Comparison of ENCODE assay signal across 14 cellular contexts in the genomic region with DNA sequence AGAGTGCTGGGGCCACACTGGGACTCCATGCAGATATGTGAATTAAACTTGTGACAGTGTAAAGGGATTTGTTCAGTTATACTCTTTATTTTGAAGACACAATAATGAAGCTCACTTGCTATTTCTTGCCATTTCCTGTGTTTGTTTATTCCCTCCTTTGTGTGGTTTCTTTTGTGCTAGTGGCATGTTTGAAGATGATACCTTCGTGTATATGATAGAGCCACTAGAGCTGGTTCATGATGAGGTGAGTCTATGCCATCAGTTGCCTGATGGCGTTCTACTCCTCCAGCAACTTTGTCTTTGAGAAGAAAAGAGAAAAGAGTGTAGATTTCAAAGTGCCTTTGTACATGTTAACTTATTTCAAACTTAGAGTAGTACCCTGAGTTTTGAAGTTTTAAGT.
DNase-seq lines count a peak whose midpoint lies in the region; ATAC-seq and TF ChIP-seq lines count a peak whose summit lies in the region.
"Had no signal": no experiment of that assay in that cellular context is flagged by ENCODE, and none has a peak within 500 bp of the region (broad histone marks: within the 10 kb centered on the region; RNA-seq: fewer than 3 reads in every experiment).

No MANE protein-coding gene starts in this region.

- DNase-seq in CD4-positive, alpha-beta T cell, result no peak
- no peak for DNase-seq in CD8-positive, alpha-beta T cell
- peak in 1 of 34 experiments; percentile 27 for DNase-seq in T-cell
- no peak for DNase-seq in nephron progenitor cell
- no peak for DNase-seq in SKM-1 treated with dmso at 0.1 percent for 144 hours (lab: John Stamatoyannopoulos, UW; ENCODE audit: unreplicated experiment)
- no peak for DNase-seq in UCSD-AML1 (lab: John Stamatoyannopoulos, UW; ENCODE audit: unreplicated experiment)
- no peak for DNase-seq in OCI-LY7 (ENCODE audit: low spot score)
- DNase-seq: C1 segment of cervical spinal cord; Caco-2; CD8-positive, alpha-beta memory T cell; GOT3; H9 had no signal

- H4K20me1 ChIP-seq in OCI-LY7 (ENCODE audit: insufficient read depth, low read length), result no peaks in the 10 kb centered on the region

- H3K36me3 Mint-ChIP-seq in CD4-positive, alpha-beta T cell (ENCODE audit: low read depth), result no peaks in the 10 kb centered on the region
- H3K36me3 Mint-ChIP-seq in CD8-positive, alpha-beta T cell, result no peaks in the 10 kb centered on the region
- H3K36me3 Mint-ChIP-seq in T-cell (no peaks in the 10 kb centered on the region), nephron progenitor cell (ENCODE audit: low read depth) (peaks cover 4% of the 10 kb centered on the region)

- H2AFZ ChIP-seq in OCI-LY7 (ENCODE audit: low read length), result no peak overlapping the region

- no TSS peak for BruUV-seq in OCI-LY7 (replicated peaks; lab: Mats Ljungman, UMichigan)

- H3K27ac ChIP-seq in CD4-positive, alpha-beta T cell (ENCODE audit: low read depth, low read length), result no peak overlapping the region
- H3K27ac ChIP-seq in CD8-positive, alpha-beta T cell (ENCODE audit: low read depth, low read length), result no peak overlapping the region
- no peak overlapping the region for H3K27ac ChIP-seq in OCI-LY7 (ENCODE audit: low read depth, low read length, poor library complexity, severe bottlenecking)

- no peak overlapping the region for H3K4me3 ChIP-seq in CD8-positive, alpha-beta T cell (ENCODE audit: low read depth, low read length)
- no peak overlapping the region for H3K4me3 ChIP-seq in OCI-LY7 (ENCODE audit: low read depth, low read length, poor library complexity, severe bottlenecking)

- H3K9me3 ChIP-seq in CD4-positive, alpha-beta T cell (ENCODE audit: control insufficient read depth, low read length), result no peaks in the 10 kb centered on the region
- H3K9me3 ChIP-seq in CD8-positive, alpha-beta T cell (ENCODE audit: low read length), result no peaks in the 10 kb centered on the region
- no peaks in the 10 kb centered on the region for H3K9me3 ChIP-seq in OCI-LY7 (ENCODE audit: low read length)
- H3K9me3 ChIP-seq: Caco-2 had no signal

- no peaks in the 10 kb centered on the region for H3K79me2 ChIP-seq in OCI-LY7 (ENCODE audit: insufficient read depth, low read depth, low read length)

- no peaks in the 10 kb centered on the region for H3K27me3 Mint-ChIP-seq in CD4-positive, alpha-beta T cell
- H3K27me3 Mint-ChIP-seq in CD8-positive, alpha-beta T cell (ENCODE audit: low read depth), result no peaks in the 10 kb centered on the region
- H3K27me3 Mint-ChIP-seq in T-cell (no peaks in the 10 kb centered on the region), nephron progenitor cell (ENCODE audit: low read depth, poor library complexity) (peaks cover 2% of the 10 kb centered on the region)
- H3K27me3 Mint-ChIP-seq: B cell had no signal

- no peaks in the 10 kb centered on the region for H3K4me1 ChIP-seq in CD8-positive, alpha-beta T cell (ENCODE audit: insufficient read depth, low read length)
- no peaks in the 10 kb centered on the region for H3K4me1 ChIP-seq in OCI-LY7 (ENCODE audit: insufficient read depth, low read length, poor library complexity, severe bottlenecking)
- H3K4me1 ChIP-seq: Caco-2 had no signal

- peak overlapping the region; percentile 19 for H3K27ac Mint-ChIP-seq in CD4-positive, alpha-beta T cell
- no peak overlapping the region for H3K27ac Mint-ChIP-seq in CD8-positive, alpha-beta T cell
- H3K27ac Mint-ChIP-seq in T-cell (peak overlapping the region; percentile 30 to 40), nephron progenitor cell (peak overlapping the region; percentile 58)
- H3K27ac Mint-ChIP-seq: B cell, H9 had no signal

- no peak overlapping the region for H3K4me2 ChIP-seq in OCI-LY7 (ENCODE audit: low read length)

- H3K4me1 Mint-ChIP-seq in CD4-positive, alpha-beta T cell (ENCODE audit: low read depth), result peaks cover 19% of the 10 kb centered on the region
- peaks cover 5% of the 10 kb centered on the region for H3K4me1 Mint-ChIP-seq in CD8-positive, alpha-beta T cell (ENCODE audit: low read depth)
- peaks cover 7 to 18% (median 15%) of the 10 kb centered on the region in 3 donors for H3K4me1 Mint-ChIP-seq in T-cell
- H3K4me1 Mint-ChIP-seq in nephron progenitor cell, result no peaks in the 10 kb centered on the region
- H3K4me1 Mint-ChIP-seq: B cell, H9 had no signal

- H3K4me3 Mint-ChIP-seq in CD4-positive, alpha-beta T cell, result no peak overlapping the region
- H3K4me3 Mint-ChIP-seq in CD8-positive, alpha-beta T cell, result no peak overlapping the region
- no peak overlapping the region for H3K4me3 Mint-ChIP-seq in T-cell
- no peak overlapping the region for H3K4me3 Mint-ChIP-seq in nephron progenitor cell
- H3K4me3 Mint-ChIP-seq: B cell; CD8-positive, alpha-beta memory T cell; H9 had no signal

- ATAC-seq in CD4-positive, alpha-beta T cell (ENCODE audit: poor library complexity), result peak; percentile 94
- ATAC-seq in CD8-positive, alpha-beta T cell, result peak; percentile 26
- ATAC-seq in T-cell (replicated peaks in 1 of 4), result peak; percentile 61 to 91 (median 71)
- ATAC-seq: HepG2 had no signal

- intact Hi-C loops in CD4-positive, alpha-beta T cell (cut with DNase I, micrococcal nuclease), result loop anchor here in 1 of 2 experiments (2.0 kb wide), 1 partner anchor 14 kb away; no protein-coding TSS in a partner anchor
- intact Hi-C loops in CD8-positive, alpha-beta T cell (cut with DNase I, micrococcal nuclease), result no loop called here
- intact Hi-C loops in OCI-LY7 (cut with micrococcal nuclease; ENCODE audit: unreplicated experiment), result no loop called here

- no peaks in the 10 kb centered on the region for H3K9me2 ChIP-seq in OCI-LY7 (ENCODE audit: insufficient read depth, low read length)

- no peaks in the 10 kb centered on the region for H3K36me3 ChIP-seq in CD8-positive, alpha-beta T cell (ENCODE audit: insufficient read depth, low read length)
- H3K36me3 ChIP-seq in OCI-LY7 (ENCODE audit: insufficient read depth, low read length), result no peaks in the 10 kb centered on the region

- no peak for TF ChIP-seq CTCF in CD4-positive, alpha-beta T cell (IDR thresholded peaks at IDR 0.05)
- no peak for TF ChIP-seq CTCF in CD8-positive, alpha-beta T cell (IDR thresholded peaks at IDR 0.05)
- TF ChIP-seq CTCF in nephron progenitor cell (IDR thresholded peaks at IDR 0.05), result no peak
- no peak for TF ChIP-seq CTCF in OCI-LY7 (conservative IDR thresholded peaks at IDR 0.05; ENCODE audit: low read length)

- CTCF ChIA-PET in CD4-positive, alpha-beta T cell (lab: Charles Lee), result no interaction called here
- CTCF ChIA-PET in CD8-positive, alpha-beta T cell (lab: Charles Lee), result no interaction called here
- CTCF ChIA-PET in T-cell (lab: Charles Lee), result interaction anchor here in 1 of 2 donors (0.7 kb wide), 1 partner anchor 16 kb away, joined by 3 read pairs; no protein-coding TSS in a partner anchor
- CTCF ChIA-PET in OCI-LY7 (lab: Charles Lee; ENCODE audit: unreplicated experiment), result no interaction called here

- H3K9me3 Mint-ChIP-seq in CD4-positive, alpha-beta T cell, result no peaks in the 10 kb centered on the region
- H3K9me3 Mint-ChIP-seq in CD8-positive, alpha-beta T cell, result no peaks in the 10 kb centered on the region
- no peaks in the 10 kb centered on the region for H3K9me3 Mint-ChIP-seq in T-cell
- no peaks in the 10 kb centered on the region for H3K9me3 Mint-ChIP-seq in nephron progenitor cell
- H3K9me3 Mint-ChIP-seq: CD8-positive, alpha-beta memory T cell; H9 had no signal

- no peaks in the 10 kb centered on the region for H3K27me3 ChIP-seq in CD4-positive, alpha-beta T cell (ENCODE audit: control insufficient read depth, insufficient read depth, low read length)
- no peaks in the 10 kb centered on the region for H3K27me3 ChIP-seq in CD8-positive, alpha-beta T cell (ENCODE audit: insufficient read depth, low read length)

- POLR2A ChIA-PET in CD4-positive, alpha-beta T cell (lab: Charles Lee), result interaction anchor here (0.6 to 1.1 kb wide), 4 partner anchors 13 to 321 kb away, joined by 3 to 6 read pairs (median 4); no protein-coding TSS in a partner anchor
- POLR2A ChIA-PET in CD8-positive, alpha-beta T cell (lab: Charles Lee), result interaction anchor here (0.7 kb wide), 1 partner anchor 12 kb away, joined by 4 read pairs; no protein-coding TSS in a partner anchor
- POLR2A ChIA-PET in T-cell (lab: Charles Lee), result interaction anchor here in 1 of 2 donors (0.6 kb wide), 1 partner anchor 1815 kb away, joined by 3 read pairs; no protein-coding TSS in a partner anchor
- POLR2A ChIA-PET in OCI-LY7 (lab: Charles Lee), result no interaction called here

Comparison
In these comparisons a context has a peak if more than half of its experiments do, and no peak if none do; other contexts are left out.
1. ATAC-seq: peak in every context shown above with its lines; median percentile 94 in CD4-positive, alpha-beta T cell; 71 in T-cell; 26 in CD8-positive, alpha-beta T cell.